33 cellular contexts compared by ENCODE assay signal in genomic region chr1:198275598-198275997, GRCh38.
DNase-seq lines count a peak whose midpoint lies in the region; ATAC-seq and TF ChIP-seq lines count a peak whose summit lies in the region.
"Had no signal": no experiment of that assay in that cellular context is flagged by ENCODE, and none has a peak within 500 bp of the region (broad histone marks: within the 10 kb centered on the region; RNA-seq: fewer than 3 reads in every experiment).

No MANE protein-coding gene starts in this region.

- no peak overlapping the region for H3K23ac ChIP-seq in mesendoderm (ENCODE audit: low read length)

- no peak overlapping the region for H2AK5ac ChIP-seq in mesendoderm (ENCODE audit: low read length)

- no peaks in the 10 kb centered on the region for H3K9me3 ChIP-seq in DND-41 (ENCODE audit: insufficient read depth, low read length, severe bottlenecking)
- no peaks in the 10 kb centered on the region for H3K9me3 ChIP-seq in RWPE2 (ENCODE audit: severe bottlenecking)
- H3K9me3 ChIP-seq: MG63, pancreas, tibial artery had no signal

- H3K18ac ChIP-seq in mesendoderm (ENCODE audit: low read length), result no peak overlapping the region

- H2BK120ac ChIP-seq in mesendoderm (ENCODE audit: low read depth, low read length), result no peak overlapping the region

- no peaks in the 10 kb centered on the region for H3K9me3 Mint-ChIP-seq in HFFc6
- H3K9me3 Mint-ChIP-seq: activated B cell treated with CpG ODN at 0.5 μM for 24 hours; activated naive CD4-positive, alpha-beta T cell treated with anti-CD3 and anti-CD28 coated beads for 36 hours; activated T-helper 1 cell treated with anti-CD3 and anti-CD28 coated beads, Interleukin-12 subunit alpha, Interleukin-12 subunit beta, Interleukin-2, Interleukin-4 antibody, amounts not matched to agents 30 ng/mL and 10 ng/mL and 1 ng/mL, durations not matched to agents 14 hours and 24 hours and 36 hours; brain; CD8-positive, alpha-beta memory T cell; IgD-negative memory B cell; naive thymus-derived CD8-positive, alpha-beta T cell had no signal

- no peaks in the 10 kb centered on the region for H3K79me1 ChIP-seq in mesendoderm (ENCODE audit: low read length)

- H3K27me3 Mint-ChIP-seq in HFFc6 (ENCODE audit: insufficient read depth), result peaks cover 2% of the 10 kb centered on the region; the same call in 1 of the 2 replicates
- H3K27me3 Mint-ChIP-seq: activated B cell treated with CpG ODN at 0.5 μM for 24 hours; B cell; CD8-positive, alpha-beta memory T cell; IgD-negative memory B cell; naive thymus-derived CD8-positive, alpha-beta T cell had no signal

- H4K8ac ChIP-seq in mesendoderm (ENCODE audit: low read depth, low read length), result no peak overlapping the region

- H3K36me3 ChIP-seq in DND-41 (ENCODE audit: insufficient read depth, low read length) (peaks cover 7% of the 10 kb centered on the region; the same call in 1 of the 2 replicates), RWPE2 (ENCODE audit: low read depth) (peaks cover 27% of the 10 kb centered on the region; the same call in 1 of the 2 replicates), mesendoderm (ENCODE audit: control insufficient read depth, insufficient read depth, low read length) (no peaks in the 10 kb centered on the region)
- H3K36me3 ChIP-seq: pancreas, tibial artery had no signal

- H3K4me3 ChIP-seq in DND-41 (ENCODE audit: low read depth in 1 of 2, low read length in 2 of 2) (no peak overlapping the region), RWPE2 (ENCODE audit: severe bottlenecking) (no peak overlapping the region), mesendoderm (ENCODE audit: low read length) (no peak overlapping the region)
- H3K4me3 ChIP-seq: heart left ventricle, MG63, pancreas, PC-9, smooth muscle cell, tibial artery had no signal

- no peak overlapping the region for H3K4me2 ChIP-seq in DND-41 (ENCODE audit: insufficient read depth, low read length)
- H3K4me2 ChIP-seq in mesendoderm (ENCODE audit: low read length), result no peak overlapping the region
- H3K4me2 ChIP-seq: PC-9, smooth muscle cell had no signal

- TF ChIP-seq CTCF in DND-41 (IDR thresholded peaks at IDR 0.05; ENCODE audit: borderline replicate concordance, extremely low read depth, low read length, poor library complexity, severe bottlenecking) (peak; percentile 29), HFFc6 (IDR thresholded peaks at IDR 0.05) (0 out of 2 replicates have a peak, but pooled peaks have one; percentile 14), RWPE2 (IDR thresholded peaks at IDR 0.05; ENCODE audit: poor library complexity, severe bottlenecking) (peak; percentile 18)

- H3K56ac ChIP-seq in mesendoderm (ENCODE audit: low read length), result no peak overlapping the region

- peak overlapping the region; percentile 51; the same call in 1 of the 2 replicates for H3K27ac Mint-ChIP-seq in HFFc6
- H3K27ac Mint-ChIP-seq: activated B cell treated with CpG ODN at 0.5 μM for 24 hours; activated naive CD4-positive, alpha-beta T cell treated with anti-CD3 and anti-CD28 coated beads for 36 hours; activated T-helper 1 cell treated with anti-CD3 and anti-CD28 coated beads, Interleukin-12 subunit alpha, Interleukin-12 subunit beta, Interleukin-2, Interleukin-4 antibody, amounts not matched to agents 30 ng/mL and 10 ng/mL and 1 ng/mL, durations not matched to agents 14 hours and 24 hours and 36 hours; B cell; brain; CD8-positive, alpha-beta memory T cell; IgD-negative memory B cell; naive thymus-derived CD8-positive, alpha-beta T cell had no signal

- H2BK15ac ChIP-seq in mesendoderm (replicated peaks; ENCODE audit: low read depth), result no peak overlapping the region

- no peak for DNase-seq in DND-41
- no peak for DNase-seq in HFFc6
- DNase-seq in RWPE2 (ENCODE audit: low spot score), result no peak
- DNase-seq in mesendoderm, result peak; percentile 23
- DNase-seq in mucosa of gallbladder (ENCODE audit: low spot score), result no peak
- DNase-seq in stimulated activated CD4-positive, alpha-beta T cell treated with anti-CD3 and anti-CD28 coated beads, Interleukin-1b, Interleukin-23, amount 100 ng/mL, for 48 hours, result no peak
- DNase-seq in NCI-H2171 (lab: John Stamatoyannopoulos, UW), result no peak
- DNase-seq: activated B cell treated with CpG ODN at 0.5 μM for 24 hours; activated CD4-positive, alpha-beta T cell treated with anti-CD3 and anti-CD28 coated beads, Interleukin-2, amount 50 U/mL, for 1 hour; activated naive CD4-positive, alpha-beta T cell treated with anti-CD3 and anti-CD28 coated beads for 36 hours; CD8-positive, alpha-beta memory T cell; DMS153; GF-D8; heart left ventricle; kidney; MG63; midbrain; NCI-H345; pancreas; PC-9; retina; SHP77; stimulated activated CD4-positive, alpha-beta T cell treated with anti-CD3 and anti-CD28 coated beads, Interleukin-2, amount 100 ng/mL, for 24 hours; SW 1271; T-helper 9 cell; tibial artery had no signal

- H3K27me3 ChIP-seq in DND-41 (ENCODE audit: insufficient read depth, low read length, poor library complexity), result no peaks in the 10 kb centered on the region
- no peaks in the 10 kb centered on the region for H3K27me3 ChIP-seq in RWPE2 (ENCODE audit: insufficient read depth, poor library complexity, severe bottlenecking)
- no peaks in the 10 kb centered on the region for H3K27me3 ChIP-seq in mesendoderm (ENCODE audit: insufficient read depth, low read length, poor library complexity)
- H3K27me3 ChIP-seq: heart left ventricle, MG63, pancreas, tibial artery had no signal

- ATAC-seq in DND-41 (ENCODE audit: insufficient read depth, low read depth), result no peak
- no peak for ATAC-seq in RWPE2 (ENCODE audit: low read depth)
- no peak for ATAC-seq in GM19328 (IDR thresholded peaks at IDR 0.05; ENCODE audit: unreplicated experiment)
- ATAC-seq: heart left ventricle; naive thymus-derived CD8-positive, alpha-beta T cell; pancreas had no signal

- H3K79me2 ChIP-seq in DND-41 (ENCODE audit: insufficient read depth, low read length) (peaks cover 32% of the 10 kb centered on the region), mesendoderm (ENCODE audit: control insufficient read depth, insufficient read depth, low read length) (no peaks in the 10 kb centered on the region)

- H3K4ac ChIP-seq in mesendoderm (ENCODE audit: low read depth, low read length), result no peak overlapping the region

- H3K9ac ChIP-seq in DND-41 (ENCODE audit: low read depth, low read length) (no peak overlapping the region), mesendoderm (ENCODE audit: low read length) (no peak overlapping the region)

- WGBS in mesendoderm (ENCODE audit: extremely low coverage, insufficient coverage, low lambda C conversion rate), result no CpG with 5 or more reads among the region's 1 CpG

- H3K36me3 Mint-ChIP-seq in HFFc6 (ENCODE audit: low read depth), result peaks cover 34% of the 10 kb centered on the region
- H3K36me3 Mint-ChIP-seq: brain had no signal

- H3K4me1 ChIP-seq in DND-41 (ENCODE audit: insufficient read depth, low read length), result no peaks in the 10 kb centered on the region
- H3K4me1 ChIP-seq in RWPE2 (ENCODE audit: insufficient read depth, poor library complexity, severe bottlenecking), result peaks cover 22% of the 10 kb centered on the region
- no peaks in the 10 kb centered on the region for H3K4me1 ChIP-seq in mesendoderm (ENCODE audit: control insufficient read depth, low read depth, low read length)

- no peak overlapping the region for H4K5ac ChIP-seq in mesendoderm (ENCODE audit: low read length)

- no peak overlapping the region for H3K4me3 Mint-ChIP-seq in HFFc6
- H3K4me3 Mint-ChIP-seq: activated B cell treated with CpG ODN at 0.5 μM for 24 hours; activated naive CD4-positive, alpha-beta T cell treated with anti-CD3 and anti-CD28 coated beads for 36 hours; activated T-helper 1 cell treated with anti-CD3 and anti-CD28 coated beads, Interleukin-12 subunit alpha, Interleukin-12 subunit beta, Interleukin-2, Interleukin-4 antibody, amounts not matched to agents 30 ng/mL and 10 ng/mL and 1 ng/mL, durations not matched to agents 14 hours and 24 hours and 36 hours; B cell; brain; CD8-positive, alpha-beta memory T cell; IgD-negative memory B cell; naive thymus-derived CD8-positive, alpha-beta T cell had no signal

- H3K27ac ChIP-seq in DND-41 (ENCODE audit: low read length) (no peak overlapping the region), RWPE2 (ENCODE audit: poor library complexity, severe bottlenecking) (no peak overlapping the region), mesendoderm (ENCODE audit: low read depth, low read length) (no peak overlapping the region)
- H3K27ac ChIP-seq: pancreas, PC-9, tibial artery had no signal

- H3K4me1 Mint-ChIP-seq in HFFc6 (ENCODE audit: low read depth), result peaks cover 88% of the 10 kb centered on the region
- H3K4me1 Mint-ChIP-seq: B cell had no signal

- no peak overlapping the region for H2AFZ ChIP-seq in DND-41 (ENCODE audit: low read depth, low read length)
- H2AFZ ChIP-seq: PC-9 had no signal

- no peaks in the 10 kb centered on the region for H4K20me1 ChIP-seq in DND-41 (ENCODE audit: insufficient read depth, low read length)

- H2BK5ac ChIP-seq in mesendoderm (ENCODE audit: low read length), result no peak overlapping the region
